16 cellular contexts compared by ENCODE assay signal in genomic region chr11:16410479-16410878, GRCh38. TPM values are rescaled to one million over a fixed set of nuclear protein-coding genes. Genes with fewer than 3 reads are reported as not detected.
DNase-seq lines count a peak whose midpoint lies in the region; ATAC-seq and TF ChIP-seq lines count a peak whose summit lies in the region.
"Had no signal": no experiment of that assay in that cellular context is flagged by ENCODE, and none has a peak within 500 bp of the region (broad histone marks: within the 10 kb centered on the region; RNA-seq: fewer than 3 reads in every experiment).

No MANE protein-coding gene starts in this region.

- H3K4me3 ChIP-seq in heart left ventricle (no peak overlapping the region), epithelial cell of proximal tubule (ENCODE audit: low read depth, low read length) (no peak overlapping the region)
- no peak overlapping the region for H3K4me3 ChIP-seq in CD8-positive, alpha-beta T cell (ENCODE audit: low read depth, low read length)
- H3K4me3 ChIP-seq: BLaER1 had no signal

- CTCF ChIA-PET in CD8-positive, alpha-beta T cell (lab: Charles Lee) = no interaction called here

- intact Hi-C loops in left ventricle myocardium superior (cut with micrococcal nuclease) (no loop called here), heart left ventricle (cut with DNase I) (no loop called here)
- intact Hi-C loops in CD8-positive, alpha-beta T cell (cut with DNase I, micrococcal nuclease) = no loop called here

- no peaks in the 10 kb centered on the region for H3K27me3 ChIP-seq in heart left ventricle
- no peaks in the 10 kb centered on the region for H3K27me3 ChIP-seq in CD8-positive, alpha-beta T cell (ENCODE audit: insufficient read depth, low read length)
- H3K27me3 ChIP-seq: BLaER1 had no signal

- no peak for TF ChIP-seq POLR2A in heart left ventricle (IDR thresholded peaks at IDR 0.05)

- DNase-seq in left ventricle myocardium superior = peak; percentile 3
- no peak for DNase-seq in heart left ventricle
- DNase-seq in epithelial cell of proximal tubule (ENCODE audit: low read depth) = peak; percentile 51
- DNase-seq in kidney tubule cell (ENCODE audit: low spot score) = peak; percentile 80
- no peak for DNase-seq in CD8-positive, alpha-beta T cell
- no peak for DNase-seq in NOMO-1 treated with DMSO at 0.1 percent for 48 hours (lab: John Stamatoyannopoulos, UW; ENCODE audit: unreplicated experiment)
- DNase-seq in SKM-1 treated with dmso at 0.1 percent for 144 hours (lab: John Stamatoyannopoulos, UW; ENCODE audit: unreplicated experiment) = no peak
- no peak for DNase-seq in NCI-H2107 treated with DMSO at 0.1 percent for 48 hours (lab: John Stamatoyannopoulos, UW; ENCODE audit: unreplicated experiment)
- DNase-seq: H7, NCI-H1105 treated with DMSO at 0.1 percent for 48 hours, NCI-H187 treated with DMSO at 0.1 percent for 48 hours, NCI-H446 had no signal

- peaks cover 0 to 10% (median 0%) of the 10 kb centered on the region in 12 donors for H3K4me1 ChIP-seq in heart left ventricle
- no peaks in the 10 kb centered on the region for H3K4me1 ChIP-seq in CD8-positive, alpha-beta T cell (ENCODE audit: insufficient read depth, low read length)
- H3K4me1 ChIP-seq: BLaER1 had no signal

- H3K4me3 Mint-ChIP-seq in CD8-positive, alpha-beta T cell = no peak overlapping the region
- H3K4me3 Mint-ChIP-seq: IgD-negative memory B cell had no signal

- 75 to 85% (median 84%) methylated on average over 5 of the region's 5 CpGs for WGBS in heart left ventricle, 4 donors

- H3K9me3 ChIP-seq in heart left ventricle = no peaks in the 10 kb centered on the region
- no peaks in the 10 kb centered on the region for H3K9me3 ChIP-seq in CD8-positive, alpha-beta T cell (ENCODE audit: low read length)
- H3K9me3 ChIP-seq: BLaER1 had no signal

- no peak for TF ChIP-seq CTCF in heart left ventricle (IDR thresholded peaks at IDR 0.05)
- no peak for TF ChIP-seq CTCF in epithelial cell of proximal tubule (conservative IDR thresholded peaks at IDR 0.05; ENCODE audit: low read depth, low read length)
- TF ChIP-seq CTCF in CD8-positive, alpha-beta T cell (IDR thresholded peaks at IDR 0.05) = no peak

- POLR2A ChIA-PET in CD8-positive, alpha-beta T cell (lab: Charles Lee) = no interaction called here

- H3K27ac ChIP-seq in heart left ventricle = no peak overlapping the region
- H3K27ac ChIP-seq in CD8-positive, alpha-beta T cell (ENCODE audit: low read depth, low read length) = no peak overlapping the region
- H3K27ac ChIP-seq: BLaER1, RWPE1 had no signal

- peaks cover 8% of the 10 kb centered on the region for H3K9me3 Mint-ChIP-seq in CD8-positive, alpha-beta T cell

- H3K4me1 Mint-ChIP-seq in CD8-positive, alpha-beta T cell (ENCODE audit: low read depth) = no peaks in the 10 kb centered on the region
- H3K4me1 Mint-ChIP-seq: IgD-negative memory B cell had no signal

- H3K36me3 ChIP-seq in heart left ventricle = no peaks in the 10 kb centered on the region
- no peaks in the 10 kb centered on the region for H3K36me3 ChIP-seq in CD8-positive, alpha-beta T cell (ENCODE audit: insufficient read depth, low read length)
- H3K36me3 ChIP-seq: BLaER1 had no signal

- H3K36me3 Mint-ChIP-seq in CD8-positive, alpha-beta T cell = no peaks in the 10 kb centered on the region
- H3K36me3 Mint-ChIP-seq: IgD-negative memory B cell had no signal

- H3K27me3 Mint-ChIP-seq in CD8-positive, alpha-beta T cell (ENCODE audit: low read depth) = no peaks in the 10 kb centered on the region
- H3K27me3 Mint-ChIP-seq: IgD-negative memory B cell had no signal

- no peak overlapping the region for H3K27ac Mint-ChIP-seq in CD8-positive, alpha-beta T cell
- H3K27ac Mint-ChIP-seq: IgD-negative memory B cell had no signal

- peak; percentile 22 for ATAC-seq in left ventricle myocardium superior
- no peak for ATAC-seq in heart left ventricle
- ATAC-seq in CD8-positive, alpha-beta T cell = no peak

RNA-seq across cellular contexts. Expression of gene SOX6, which starts 54.1 kb away (rescaled TPM):
- total RNA-seq in left ventricle myocardium superior (16.9 TPM), heart left ventricle (10 to 100 TPM; 11.6 to 39.6 (median 17.0) TPM), epithelial cell of proximal tubule (0.36 and 1.6 TPM in 2 replicates)
- 1 to 10 TPM; 1.5 to 3.8 TPM for polyA plus RNA-seq in heart left ventricle
- total RNA-seq in CD8-positive, alpha-beta T cell = not detected
- total RNA-seq: A172 had no signal
- polyA plus RNA-seq: IgD-negative memory B cell had no signal

Comparison
In these comparisons a context has a peak if more than half of its experiments do, and no peak if none do; other contexts are left out.
1. DNase-seq: peak in left ventricle myocardium superior (single experiment), epithelial cell of proximal tubule (single experiment) and kidney tubule cell (single experiment); none in heart left ventricle (0 of 5), CD8-positive, alpha-beta T cell (0 of 7), NOMO-1 treated with DMSO at 0.1 percent for 48 hours (single experiment), SKM-1 treated with dmso at 0.1 percent for 144 hours (single experiment) and NCI-H2107 treated with DMSO at 0.1 percent for 48 hours (single experiment).